In the genomic region with DNA sequence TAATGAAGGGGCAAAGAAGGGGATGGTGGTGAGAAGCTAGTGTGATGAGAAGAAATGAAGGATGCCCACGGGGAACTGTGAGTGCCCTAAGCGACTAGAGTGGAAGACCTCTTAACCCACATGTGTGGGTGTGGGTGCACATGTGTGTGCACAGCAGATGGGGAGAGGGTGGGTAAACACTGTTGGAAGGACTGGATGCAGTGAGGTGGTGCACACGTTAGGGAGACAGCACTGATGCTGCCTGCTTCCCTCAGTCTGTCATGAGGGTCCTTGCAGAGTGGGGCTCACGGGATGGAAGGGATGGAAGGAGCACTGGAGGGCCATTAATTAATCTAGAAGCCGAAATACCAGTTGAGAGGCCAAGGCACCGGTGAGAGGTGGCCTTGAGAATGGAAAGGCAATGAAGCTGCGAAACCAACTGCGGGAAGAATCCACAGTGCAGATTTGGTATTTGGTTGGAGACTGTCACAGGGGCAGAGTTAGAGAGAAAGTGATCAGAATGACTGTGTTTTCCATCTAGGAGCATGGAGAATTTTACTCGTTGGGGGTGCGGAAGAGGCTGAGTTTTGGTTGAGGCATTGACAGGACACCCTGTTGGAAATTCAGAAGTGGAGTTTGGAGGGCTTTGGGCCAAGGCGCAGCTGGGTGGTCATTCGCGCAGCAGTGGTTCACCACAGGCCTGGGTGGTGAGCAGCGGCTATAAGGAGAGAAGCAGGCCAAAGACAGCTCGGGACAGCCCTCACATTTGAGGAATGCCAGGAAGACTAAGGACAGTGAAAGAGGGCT, we compare ENCODE assay signal across 19 cellular contexts. TPM values are rescaled to one million over a fixed set of nuclear protein-coding genes. Genes with fewer than 3 reads are reported as not detected.
DNase-seq lines count a peak whose midpoint lies in the region; ATAC-seq and TF ChIP-seq lines count a peak whose summit lies in the region.
"Had no signal": no experiment of that assay in that cellular context is flagged by ENCODE, and none has a peak within 500 bp of the region (broad histone marks: within the 10 kb centered on the region; RNA-seq: fewer than 3 reads in every experiment).

No MANE protein-coding gene starts in this region.

- POLR2A ChIA-PET in activated CD4-positive, alpha-beta T cell treated with anti-CD3 and anti-CD28 coated beads for 36 hours (lab: Charles Lee) = no interaction called here
- POLR2A ChIA-PET in CD8-positive, alpha-beta T cell (lab: Charles Lee) = interaction anchor here (1.5 to 1.9 kb wide), 2 partner anchors 9 to 22 kb away, joined by 3 to 11 read pairs; no protein-coding TSS in a partner anchor
- POLR2A ChIA-PET in naive thymus-derived CD4-positive, alpha-beta T cell (lab: Charles Lee) = interaction anchor here (0.8 to 1.3 kb wide), 5 partner anchors 9 to 54 kb away, joined by 3 to 4 read pairs (median 3); no protein-coding TSS in a partner anchor

- CTCF ChIA-PET in activated CD4-positive, alpha-beta T cell treated with anti-CD3 and anti-CD28 coated beads for 36 hours (lab: Charles Lee) = interaction anchor here (0.7 to 1.9 kb wide), 6 partner anchors 8 to 92 kb away, joined by 3 to 8 read pairs (median 4); a partner anchor contains a TSS
- CTCF ChIA-PET in CD8-positive, alpha-beta T cell (lab: Charles Lee) = interaction anchor here (2.0 to 2.5 kb wide), 2 partner anchors 8 to 45 kb away, joined by 8 to 10 read pairs; no protein-coding TSS in a partner anchor
- CTCF ChIA-PET in naive thymus-derived CD4-positive, alpha-beta T cell (lab: Charles Lee) = interaction anchor here (0.6 to 1.0 kb wide), 4 partner anchors 9 to 71 kb away, joined by 3 to 6 read pairs (median 5); no protein-coding TSS in a partner anchor

- intact Hi-C loops in activated CD4-positive, alpha-beta T cell treated with anti-CD3 and anti-CD28 coated beads for 36 hours (cut with DNase I, micrococcal nuclease) = no loop called here
- intact Hi-C loops in CD8-positive, alpha-beta T cell (cut with DNase I, micrococcal nuclease) = no loop called here
- intact Hi-C loops in naive thymus-derived CD4-positive, alpha-beta T cell (cut with micrococcal nuclease) = loop anchor here in 1 of 2 donors (2.0 kb wide), 1 partner anchor 13 kb away; no protein-coding TSS in a partner anchor
- intact Hi-C loops in posterior cingulate gyrus (cut with DNase I) = no loop called here

- H3K4me1 ChIP-seq in CD8-positive, alpha-beta T cell (ENCODE audit: insufficient read depth, low read length) = peaks cover 80% of the 10 kb centered on the region
- peaks cover 66 to 86% of the 10 kb centered on the region in 2 donors for H3K4me1 ChIP-seq in naive thymus-derived CD4-positive, alpha-beta T cell (ENCODE audit: control insufficient read depth in 2 of 2, insufficient read depth in 2 of 2, low read length in 2 of 2)
- H3K4me1 ChIP-seq: foreskin keratinocyte had no signal

- H3K4me3 Mint-ChIP-seq in activated CD4-positive, alpha-beta T cell treated with anti-CD3 and anti-CD28 coated beads for 36 hours = no peak overlapping the region
- peak overlapping the region; percentile 20 for H3K4me3 Mint-ChIP-seq in CD8-positive, alpha-beta T cell
- no peak overlapping the region for H3K4me3 Mint-ChIP-seq in activated T-helper 17 cell treated with anti-CD3 and anti-CD28 coated beads, Interleukin-2, amount 50 U/mL, for 72 hours
- H3K4me3 Mint-ChIP-seq in naive thymus-derived CD4-positive, alpha-beta T cell = peak overlapping the region in 9 of 10 donors; percentile 15 to 72 (median 59)
- H3K4me3 Mint-ChIP-seq: GM23338 had no signal

- no peaks in the 10 kb centered on the region for H3K27me3 ChIP-seq in CD8-positive, alpha-beta T cell (ENCODE audit: insufficient read depth, low read length)
- no peaks in the 10 kb centered on the region for H3K27me3 ChIP-seq in naive thymus-derived CD4-positive, alpha-beta T cell (ENCODE audit: control insufficient read depth in 2 of 2, insufficient read depth in 2 of 2, low read length in 2 of 2)
- H3K27me3 ChIP-seq: foreskin keratinocyte, Peyer's patch, spleen, upper lobe of right lung had no signal

- no peak overlapping the region for H3K4me3 ChIP-seq in CD8-positive, alpha-beta T cell (ENCODE audit: low read depth, low read length)
- no peak overlapping the region for H3K4me3 ChIP-seq in naive thymus-derived CD4-positive, alpha-beta T cell (ENCODE audit: low read length)
- H3K4me3 ChIP-seq: GM23338, Peyer's patch, psoas muscle, spleen, upper lobe of right lung had no signal

- peaks cover 36% of the 10 kb centered on the region for H3K36me3 Mint-ChIP-seq in activated CD4-positive, alpha-beta T cell treated with anti-CD3 and anti-CD28 coated beads for 36 hours (ENCODE audit: low read depth)
- H3K36me3 Mint-ChIP-seq in CD8-positive, alpha-beta T cell = peaks cover 68% of the 10 kb centered on the region
- peaks cover 62% of the 10 kb centered on the region for H3K36me3 Mint-ChIP-seq in activated T-helper 17 cell treated with anti-CD3 and anti-CD28 coated beads, Interleukin-2, amount 50 U/mL, for 72 hours (ENCODE audit: low read depth)
- H3K36me3 Mint-ChIP-seq in naive thymus-derived CD4-positive, alpha-beta T cell = peaks cover 5 to 31% (median 20%) of the 10 kb centered on the region in 5 donors

- peaks cover 80% of the 10 kb centered on the region for H3K4me1 Mint-ChIP-seq in activated CD4-positive, alpha-beta T cell treated with anti-CD3 and anti-CD28 coated beads for 36 hours
- H3K4me1 Mint-ChIP-seq in CD8-positive, alpha-beta T cell (ENCODE audit: low read depth) = peaks cover 92% of the 10 kb centered on the region
- peaks cover 69% of the 10 kb centered on the region for H3K4me1 Mint-ChIP-seq in activated T-helper 17 cell treated with anti-CD3 and anti-CD28 coated beads, Interleukin-2, amount 50 U/mL, for 72 hours
- peaks cover 78 to 96% (median 89%) of the 10 kb centered on the region in 7 donors for H3K4me1 Mint-ChIP-seq in naive thymus-derived CD4-positive, alpha-beta T cell

- no peak for ATAC-seq in activated CD4-positive, alpha-beta T cell treated with anti-CD3 and anti-CD28 coated beads for 36 hours
- no peak for ATAC-seq in CD8-positive, alpha-beta T cell
- ATAC-seq in activated T-helper 17 cell treated with anti-CD3 and anti-CD28 coated beads, Interleukin-2, amount 50 U/mL, for 72 hours (replicated peaks) = no peak
- no peak for ATAC-seq in naive thymus-derived CD4-positive, alpha-beta T cell
- ATAC-seq: foreskin keratinocyte, psoas muscle, upper lobe of right lung had no signal

- H3K27ac ChIP-seq in CD8-positive, alpha-beta T cell (ENCODE audit: low read depth, low read length) = no peak overlapping the region
- no peak overlapping the region for H3K27ac ChIP-seq in naive thymus-derived CD4-positive, alpha-beta T cell (ENCODE audit: low read depth, low read length)
- H3K27ac ChIP-seq: foreskin keratinocyte, Peyer's patch, psoas muscle, upper lobe of right lung had no signal

- no peaks in the 10 kb centered on the region for H3K27me3 Mint-ChIP-seq in activated CD4-positive, alpha-beta T cell treated with anti-CD3 and anti-CD28 coated beads for 36 hours
- H3K27me3 Mint-ChIP-seq in CD8-positive, alpha-beta T cell (ENCODE audit: low read depth) = no peaks in the 10 kb centered on the region
- no peaks in the 10 kb centered on the region for H3K27me3 Mint-ChIP-seq in activated T-helper 17 cell treated with anti-CD3 and anti-CD28 coated beads, Interleukin-2, amount 50 U/mL, for 72 hours
- H3K27me3 Mint-ChIP-seq in naive thymus-derived CD4-positive, alpha-beta T cell = no peaks in the 10 kb centered on the region

- H3K9me3 Mint-ChIP-seq in activated CD4-positive, alpha-beta T cell treated with anti-CD3 and anti-CD28 coated beads for 36 hours (ENCODE audit: low read depth) = no peaks in the 10 kb centered on the region
- no peaks in the 10 kb centered on the region for H3K9me3 Mint-ChIP-seq in CD8-positive, alpha-beta T cell
- H3K9me3 Mint-ChIP-seq in activated T-helper 17 cell treated with anti-CD3 and anti-CD28 coated beads, Interleukin-2, amount 50 U/mL, for 72 hours = no peaks in the 10 kb centered on the region
- no peaks in the 10 kb centered on the region for H3K9me3 Mint-ChIP-seq in naive thymus-derived CD4-positive, alpha-beta T cell
- H3K9me3 Mint-ChIP-seq: GM23338 had no signal

- H3K27ac Mint-ChIP-seq in activated CD4-positive, alpha-beta T cell treated with anti-CD3 and anti-CD28 coated beads for 36 hours = peak overlapping the region; percentile 61
- H3K27ac Mint-ChIP-seq in CD8-positive, alpha-beta T cell = peak overlapping the region; percentile 84
- peak overlapping the region; percentile 47 for H3K27ac Mint-ChIP-seq in activated T-helper 17 cell treated with anti-CD3 and anti-CD28 coated beads, Interleukin-2, amount 50 U/mL, for 72 hours
- H3K27ac Mint-ChIP-seq in naive thymus-derived CD4-positive, alpha-beta T cell = peak overlapping the region; percentile 14 to 90 (median 72)
- H3K27ac Mint-ChIP-seq: GM23338 had no signal

- H3K36me3 ChIP-seq in CD8-positive, alpha-beta T cell (ENCODE audit: insufficient read depth, low read length) = peaks cover 15% of the 10 kb centered on the region
- peaks cover 6 to 23% (median 8%) of the 10 kb centered on the region in 3 experiments for H3K36me3 ChIP-seq in naive thymus-derived CD4-positive, alpha-beta T cell (ENCODE audit: control insufficient read depth in 2 of 3, insufficient read depth in 3 of 3, low read length in 3 of 3)
- H3K36me3 ChIP-seq: Peyer's patch, upper lobe of right lung had no signal

- DNase-seq in activated CD4-positive, alpha-beta T cell treated with anti-CD3 and anti-CD28 coated beads for 36 hours = no peak
- no peak for DNase-seq in activated CD4-positive, alpha-beta T cell treated with anti-CD3 and anti-CD28 coated beads for 1 hour
- peak in 1 of 7 experiments; percentile 34 for DNase-seq in CD8-positive, alpha-beta T cell
- DNase-seq in naive thymus-derived CD4-positive, alpha-beta T cell = no peak
- DNase-seq in posterior cingulate gyrus = no peak
- DNase-seq in germinal center (ENCODE audit: low spot score) = no peak
- no peak for DNase-seq in NCI-H2029 (lab: John Stamatoyannopoulos, UW)
- DNase-seq: anterior cingulate cortex; foreskin keratinocyte; Kasumi-1; NCI-H1105 treated with DMSO at 0.1 percent for 48 hours; Peyer's patch; psoas muscle; SK-N-SH; spleen; stimulated activated naive CD4-positive, alpha-beta T cell treated with Interleukin-2 at 50 U/mL for 16 hours; upper lobe of right lung had no signal

- TF ChIP-seq CTCF in CD8-positive, alpha-beta T cell (IDR thresholded peaks at IDR 0.05) = no peak

- no peaks in the 10 kb centered on the region for H3K9me3 ChIP-seq in CD8-positive, alpha-beta T cell (ENCODE audit: low read length)
- H3K9me3 ChIP-seq in naive thymus-derived CD4-positive, alpha-beta T cell (ENCODE audit: control insufficient read depth in 2 of 3, low read length in 3 of 3) = no peaks in the 10 kb centered on the region
- H3K9me3 ChIP-seq: Peyer's patch, psoas muscle, SK-N-SH, spleen, upper lobe of right lung had no signal

RNA-seq across cellular contexts. Expression of a gene that starts 15.8 kb away (rescaled TPM):
- 10 to 100 TPM; 59.9 to 62.0 TPM for total RNA-seq in activated CD4-positive, alpha-beta T cell treated with anti-CD3 and anti-CD28 coated beads for 36 hours
- 10 to 100 TPM; 42.4 to 44.3 TPM for total RNA-seq in CD8-positive, alpha-beta T cell
- total RNA-seq in activated T-helper 17 cell treated with anti-CD3 and anti-CD28 coated beads, Interleukin-2, amount 50 U/mL, for 72 hours = 10 to 100 TPM; 69.0 to 75.5 TPM
- total RNA-seq in naive thymus-derived CD4-positive, alpha-beta T cell = 100 to 1,000 TPM in 4 of 5 experiments, 10 to 100 TPM in 1; 75.0 to 153 (median 140) TPM
- 100 to 1,000 TPM in 1 of 2 donors, 10 to 100 TPM in 1; 94.7 to 135 TPM for polyA plus RNA-seq in naive thymus-derived CD4-positive, alpha-beta T cell

Comparison
In these comparisons a context has a peak if more than half of its experiments do, and no peak if none do; other contexts are left out.
1. H3K4me3 Mint-ChIP-seq: peak in CD8-positive, alpha-beta T cell (single experiment) and naive thymus-derived CD4-positive, alpha-beta T cell (9 of 10); none in activated CD4-positive, alpha-beta T cell treated with anti-CD3 and anti-CD28 coated beads for 36 hours (single experiment) and activated T-helper 17 cell treated with anti-CD3 and anti-CD28 coated beads, Interleukin-2, amount 50 U/mL, for 72 hours (single experiment).
2. Peak in every context shown above with its lines, with median percentiles within 50 percentile points of each other: H3K27ac Mint-ChIP-seq.